Comparison of ENCODE assay signal across 17 cellular contexts in the genomic region with DNA sequence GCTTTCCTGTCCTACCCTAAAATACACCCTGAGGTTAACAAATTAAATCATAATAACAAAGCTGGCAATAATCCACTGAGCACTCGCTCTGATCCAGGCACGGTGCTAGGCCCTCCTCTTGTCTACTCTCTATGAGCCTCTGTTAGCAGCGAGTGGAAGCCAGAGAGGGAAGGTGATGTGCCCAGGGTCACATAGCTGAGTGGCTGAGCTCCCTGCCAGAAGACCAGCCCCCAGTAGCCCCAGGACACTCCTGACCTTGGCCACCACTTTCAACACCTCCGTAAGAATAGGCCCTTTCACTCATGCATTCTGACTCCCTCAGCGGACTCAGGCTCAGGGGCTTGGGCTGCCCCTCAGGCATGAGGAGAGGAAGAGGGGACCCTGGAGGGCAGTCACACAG. TPM values are rescaled to one million over a fixed set of nuclear protein-coding genes. Genes with fewer than 3 reads are reported as not detected.
DNase-seq lines count a peak whose midpoint lies in the region; ATAC-seq and TF ChIP-seq lines count a peak whose summit lies in the region.
"Had no signal": no experiment of that assay in that cellular context is flagged by ENCODE, and none has a peak within 500 bp of the region (broad histone marks: within the 10 kb centered on the region; RNA-seq: fewer than 3 reads in every experiment).

No MANE protein-coding gene starts in this region.

- H3K4me3 Mint-ChIP-seq in activated CD4-positive, alpha-beta T cell treated with anti-CD3 and anti-CD28 coated beads, Interleukin-2, amount 10 ng/mL, durations not matched to agents 24 days and 14 days = no peak overlapping the region
- H3K4me3 Mint-ChIP-seq: CD4-positive, alpha-beta T cell; GM23338; IgD-negative memory B cell had no signal

- no peak for ATAC-seq in left ventricle myocardium superior
- no peak for ATAC-seq in heart left ventricle
- no peak for ATAC-seq in body of pancreas
- ATAC-seq in upper lobe of left lung (ENCODE audit: low FRiP score in 2 of 2) = no peak
- ATAC-seq: GM23338 had no signal

- TF ChIP-seq POLR2A in heart left ventricle (IDR thresholded peaks at IDR 0.05) = no peak
- no peak for TF ChIP-seq POLR2A in body of pancreas (IDR thresholded peaks at IDR 0.05)
- TF ChIP-seq POLR2A in upper lobe of left lung (IDR thresholded peaks at IDR 0.05) = no peak

- POLR2A ChIA-PET in RWPE1 (lab: Yijun Ruan, JAX; ENCODE audit: low non-redundant PET) = no interaction called here

- DNase-seq in left ventricle myocardium superior (peak; percentile 10), heart left ventricle (no peak), body of pancreas (no peak), upper lobe of left lung (no peak), RWPE1 (ENCODE audit: low spot score) (no peak)
- DNase-seq in stimulated activated CD4-positive, alpha-beta T cell treated with anti-CD3 and anti-CD28 coated beads, Interleukin-4, amount 100 ng/mL, for 4 hours = no peak
- DNase-seq in activated CD4-positive, alpha-beta T cell treated with anti-CD3 and anti-CD28 coated beads, Interleukin-2, amount 10 ng/mL, durations not matched to agents 24 days and 14 days = no peak
- DNase-seq: 8988T; ACHN; Calu3; CD4-positive, alpha-beta T cell; DMS 273 treated with DMSO at 0.1 percent for 48 hours; H7 had no signal

- CTCF ChIA-PET in RWPE1 (lab: Yijun Ruan, JAX) = interaction anchor here (0.6 to 1.2 kb wide), 3 partner anchors 9 to 180 kb away, joined by 3 to 4 read pairs (median 3); partner anchors contain the start of gene PRKCD

- peaks cover 0 to 8% (median 0%) of the 10 kb centered on the region in 9 donors for H3K27me3 ChIP-seq in heart left ventricle
- H3K27me3 ChIP-seq in body of pancreas = no peaks in the 10 kb centered on the region
- H3K27me3 ChIP-seq in neutrophil = peaks cover 16% of the 10 kb centered on the region
- no peaks in the 10 kb centered on the region for H3K27me3 ChIP-seq in upper lobe of left lung

- no peak overlapping the region for H3K4me3 ChIP-seq in heart left ventricle
- no peak overlapping the region for H3K4me3 ChIP-seq in body of pancreas
- H3K4me3 ChIP-seq in neutrophil (ENCODE audit: low read depth in 1 of 2, low read length in 1 of 2) = no peak overlapping the region
- no peak overlapping the region for H3K4me3 ChIP-seq in upper lobe of left lung
- H3K4me3 ChIP-seq: BLaER1 treated with 17β-estradiol and CSF1 and Interleukin-3, amounts not matched to agents 10 nM and 100 nM; GM23338 had no signal

- no peaks in the 10 kb centered on the region for H3K9me3 Mint-ChIP-seq in activated CD4-positive, alpha-beta T cell treated with anti-CD3 and anti-CD28 coated beads, Interleukin-2, amount 10 ng/mL, durations not matched to agents 24 days and 14 days
- H3K9me3 Mint-ChIP-seq: CD4-positive, alpha-beta T cell; GM23338; IgD-negative memory B cell had no signal

- intact Hi-C loops in left ventricle myocardium superior (cut with micrococcal nuclease) = no loop called here
- intact Hi-C loops in heart left ventricle (cut with DNase I) = no loop called here
- intact Hi-C loops in body of pancreas (cut with DNase I) = no loop called here
- intact Hi-C loops in activated CD4-positive, alpha-beta T cell treated with anti-CD3 and anti-CD28 coated beads, Interleukin-2, amount 10 ng/mL, durations not matched to agents 24 days and 14 days (cut with micrococcal nuclease) = no loop called here

- H3K27me3 Mint-ChIP-seq in activated CD4-positive, alpha-beta T cell treated with anti-CD3 and anti-CD28 coated beads, Interleukin-2, amount 10 ng/mL, durations not matched to agents 24 days and 14 days = peaks cover 26% of the 10 kb centered on the region

- H3K4me1 ChIP-seq in heart left ventricle (peaks cover 0 to 26% (median 6%) of the 10 kb centered on the region in 12 donors), body of pancreas (peaks cover 96% of the 10 kb centered on the region), neutrophil (ENCODE audit: control insufficient read depth in 1 of 2, insufficient read depth in 1 of 2, low read depth in 1 of 2, low read length in 1 of 2) (peaks cover 52 to 58% of the 10 kb centered on the region in 2 experiments), upper lobe of left lung (peaks cover 7 to 83% (median 54%) of the 10 kb centered on the region in 4 donors)

- no peaks in the 10 kb centered on the region for H3K36me3 Mint-ChIP-seq in activated CD4-positive, alpha-beta T cell treated with anti-CD3 and anti-CD28 coated beads, Interleukin-2, amount 10 ng/mL, durations not matched to agents 24 days and 14 days (ENCODE audit: low read depth)
- H3K36me3 Mint-ChIP-seq: IgD-negative memory B cell had no signal

- TF ChIP-seq EP300 in upper lobe of left lung (IDR thresholded peaks at IDR 0.05) = no peak

- H3K27ac ChIP-seq in heart left ventricle (no peak overlapping the region), body of pancreas (peak overlapping the region; percentile 25 to 79 (median 75)), neutrophil (peak overlapping the region; percentile 63), upper lobe of left lung (peak overlapping the region in 3 of 4 donors; percentile 53 to 83 (median 66)), RWPE1 (no peak overlapping the region; the same call in 1 of the 2 replicates)
- H3K27ac ChIP-seq: BLaER1 treated with 17β-estradiol and CSF1 and Interleukin-3, amounts not matched to agents 10 nM and 100 nM had no signal

- H3K4me1 Mint-ChIP-seq in activated CD4-positive, alpha-beta T cell treated with anti-CD3 and anti-CD28 coated beads, Interleukin-2, amount 10 ng/mL, durations not matched to agents 24 days and 14 days = peaks cover 6% of the 10 kb centered on the region

- H3K9me3 ChIP-seq in heart left ventricle = no peaks in the 10 kb centered on the region
- H3K9me3 ChIP-seq in body of pancreas = no peaks in the 10 kb centered on the region
- no peaks in the 10 kb centered on the region for H3K9me3 ChIP-seq in neutrophil
- no peaks in the 10 kb centered on the region for H3K9me3 ChIP-seq in upper lobe of left lung
- H3K9me3 ChIP-seq: BLaER1 treated with 17β-estradiol and CSF1 and Interleukin-3, amounts not matched to agents 10 nM and 100 nM had no signal

- H3K36me3 ChIP-seq in heart left ventricle (no peaks in the 10 kb centered on the region), body of pancreas (replicated peaks in 1 of 2; ENCODE audit: insufficient read depth in 1 of 2, low read depth in 2 of 2) (no peaks in the 10 kb centered on the region), neutrophil (no peaks in the 10 kb centered on the region), upper lobe of left lung (no peaks in the 10 kb centered on the region)
- H3K36me3 ChIP-seq: BLaER1 treated with 17β-estradiol and CSF1 and Interleukin-3, amounts not matched to agents 10 nM and 100 nM had no signal

- TF ChIP-seq CTCF in heart left ventricle (IDR thresholded peaks at IDR 0.05) (no peak), body of pancreas (IDR thresholded peaks at IDR 0.05) (no peak), neutrophil (IDR thresholded peaks at IDR 0.05) (no peak), upper lobe of left lung (IDR thresholded peaks at IDR 0.05) (no peak), RWPE1 (conservative IDR thresholded peaks at IDR 0.05; ENCODE audit: low read depth) (no peak)

- no peak overlapping the region for H3K27ac Mint-ChIP-seq in activated CD4-positive, alpha-beta T cell treated with anti-CD3 and anti-CD28 coated beads, Interleukin-2, amount 10 ng/mL, durations not matched to agents 24 days and 14 days
- H3K27ac Mint-ChIP-seq: CD4-positive, alpha-beta T cell; IgD-negative memory B cell had no signal

- 91 to 96% (median 92%) methylated on average over 5 of the region's 5 CpGs for WGBS in heart left ventricle, 4 donors
- WGBS in body of pancreas, 2 donors = 36 to 43% methylated on average over 4 to 5 of the region's 5 CpGs
- whole genome bisulfite sequencing in upper lobe of left lung, 2 donors = 88 to 96% methylated on average over 5 of the region's 5 CpGs

RNA-seq across cellular contexts. Expression of gene PRKCD, which starts 9.5 kb away (rescaled TPM):
- total RNA-seq in left ventricle myocardium superior (13.2 TPM), heart left ventricle (10 to 100 TPM in 6 of 9 donors, 1 to 10 TPM in 3; 5.3 to 44.5 (median 11.6) TPM), body of pancreas (10 to 100 TPM; 15.5 to 16.9 TPM), upper lobe of left lung (100 to 1,000 TPM in 1 of 6 donors, 10 to 100 TPM in 5; 57.7 to 116 (median 67.9) TPM)
- 10 to 100 TPM in 1 of 2 donors, 1 to 10 TPM in 1; 7.8 to 13.4 TPM for polyA plus RNA-seq in heart left ventricle
- 28.1 and 28.8 TPM in 2 replicates for total RNA-seq in activated CD4-positive, alpha-beta T cell treated with anti-CD3 and anti-CD28 coated beads, Interleukin-2, amount 10 ng/mL, durations not matched to agents 24 days and 14 days

RNA-seq across cellular contexts. Expression of gene RFT1, which starts 21.2 kb away (rescaled TPM):
- total RNA-seq in left ventricle myocardium superior (8.5 TPM), heart left ventricle (10 to 100 TPM in 3 of 9 donors, 1 to 10 TPM in 6; 5.4 to 16.2 (median 8.8) TPM), body of pancreas (10 to 100 TPM; 10.6 to 19.8 TPM), upper lobe of left lung (10 to 100 TPM in 4 of 6 donors, 1 to 10 TPM in 2; 5.1 to 19.9 (median 12.8) TPM)
- 1 to 10 TPM; 5.0 to 9.3 TPM for polyA plus RNA-seq in heart left ventricle
- 47.4 and 47.6 TPM in 2 replicates for total RNA-seq in activated CD4-positive, alpha-beta T cell treated with anti-CD3 and anti-CD28 coated beads, Interleukin-2, amount 10 ng/mL, durations not matched to agents 24 days and 14 days

Comparison
In these comparisons a context has a peak if more than half of its experiments do, and no peak if none do; other contexts are left out.
1. H3K27ac ChIP-seq: peak in body of pancreas (4 of 4), neutrophil (single experiment) and upper lobe of left lung (3 of 4); none in heart left ventricle (0 of 12) and RWPE1 (single experiment).